Comparison of ENCODE assay signal across 17 cellular contexts in genomic region chr9:27468450-27469110, GRCh38. TPM values are rescaled to one million over a fixed set of nuclear protein-coding genes. Genes with fewer than 3 reads are reported as not detected.
DNase-seq lines count a peak whose midpoint lies in the region; ATAC-seq, FAIRE-seq and TF ChIP-seq lines count a peak whose summit lies in the region.
"Had no signal": no experiment of that assay in that cellular context is flagged by ENCODE, and none has a peak within 500 bp of the region (broad histone marks: within the 10 kb centered on the region; RNA-seq: fewer than 3 reads in every experiment).

No MANE protein-coding gene starts in this region.

- no peak overlapping the region for H2AFZ ChIP-seq in astrocyte (ENCODE audit: low read depth, low read length)

- H3K27me3 Mint-ChIP-seq in astrocyte (ENCODE audit: low read depth, unreplicated experiment) (no peaks in the 10 kb centered on the region), Caco-2 (ENCODE audit: insufficient read depth, unreplicated experiment) (no peaks in the 10 kb centered on the region)
- H3K27me3 Mint-ChIP-seq in naive thymus-derived CD4-positive, alpha-beta T cell: no peaks in the 10 kb centered on the region
- H3K27me3 Mint-ChIP-seq: activated CD8-positive, alpha-beta T cell treated with anti-CD3 and anti-CD28 coated beads for 36 hours had no signal

- no peak for TF ChIP-seq POLR2A in esophagus squamous epithelium (IDR thresholded peaks at IDR 0.05)

- no peak overlapping the region for H3K4me2 ChIP-seq in astrocyte (ENCODE audit: low read length)

- no TSS peak for BruUV-seq in Caco-2 (replicated peaks; lab: Mats Ljungman, UMichigan)

- H3K4me3 Mint-ChIP-seq in astrocyte (ENCODE audit: unreplicated experiment): no peak overlapping the region
- H3K4me3 Mint-ChIP-seq in naive thymus-derived CD4-positive, alpha-beta T cell: no peak overlapping the region
- no peak overlapping the region for H3K4me3 Mint-ChIP-seq in Caco-2 (ENCODE audit: unreplicated experiment)
- H3K4me3 Mint-ChIP-seq: activated CD8-positive, alpha-beta T cell treated with anti-CD3 and anti-CD28 coated beads for 36 hours; natural killer cell treated with Interleukin-12 subunit alpha and Interleukin-12 subunit beta and Interleukin-15 and Interleukin-18, amount 100 ng/mL, for 72 hours had no signal

- H3K4me1 Mint-ChIP-seq in astrocyte (ENCODE audit: low read depth, unreplicated experiment) (peaks cover 4% of the 10 kb centered on the region), Caco-2 (ENCODE audit: low read depth, unreplicated experiment) (no peaks in the 10 kb centered on the region)
- H3K4me1 Mint-ChIP-seq in naive thymus-derived CD4-positive, alpha-beta T cell: peaks cover 0 to 10% (median 0%) of the 10 kb centered on the region in 7 donors

- H3K9me3 Mint-ChIP-seq in astrocyte (ENCODE audit: unreplicated experiment) (no peaks in the 10 kb centered on the region), Caco-2 (ENCODE audit: unreplicated experiment) (no peaks in the 10 kb centered on the region)
- H3K9me3 Mint-ChIP-seq in naive thymus-derived CD4-positive, alpha-beta T cell: peaks cover 0 to 1% (median 0%) of the 10 kb centered on the region in 11 donors
- H3K9me3 Mint-ChIP-seq: activated CD8-positive, alpha-beta T cell treated with anti-CD3 and anti-CD28 coated beads for 36 hours; natural killer cell treated with Interleukin-12 subunit alpha and Interleukin-12 subunit beta and Interleukin-15 and Interleukin-18, amount 100 ng/mL, for 72 hours had no signal

- TF ChIP-seq CTCF in astrocyte (IDR thresholded peaks at IDR 0.05; ENCODE audit: insufficient read depth, low read depth, low read length): no peak
- no peak for TF ChIP-seq CTCF in Caco-2 (IDR thresholded peaks at IDR 0.05; ENCODE audit: insufficient read depth in 1 of 2, low read depth in 1 of 2, low read length in 1 of 2, severe bottlenecking in 1 of 2, unreplicated experiment in 1 of 2)
- TF ChIP-seq CTCF in esophagus squamous epithelium (IDR thresholded peaks at IDR 0.05): no peak

- peak; percentile 60 for ATAC-seq in HG02884 (IDR thresholded peaks at IDR 0.05; ENCODE audit: unreplicated experiment)
- peak; percentile 14 for ATAC-seq in naive thymus-derived CD4-positive, alpha-beta T cell
- no peak for ATAC-seq in Right ventricle myocardium inferior
- ATAC-seq: activated CD8-positive, alpha-beta T cell treated with anti-CD3 and anti-CD28 coated beads for 36 hours; natural killer cell treated with Interleukin-12 subunit alpha and Interleukin-12 subunit beta and Interleukin-15 and Interleukin-18, amount 100 ng/mL, for 72 hours had no signal

- no peak overlapping the region for H3K9ac ChIP-seq in astrocyte (ENCODE audit: low read length)

- no peaks in the 10 kb centered on the region for H3K79me2 ChIP-seq in astrocyte (ENCODE audit: insufficient read depth, low read length)

- no peaks in the 10 kb centered on the region for H3K9me3 ChIP-seq in astrocyte (ENCODE audit: insufficient read depth, low read depth, low read length)
- H3K9me3 ChIP-seq in naive thymus-derived CD4-positive, alpha-beta T cell (ENCODE audit: control insufficient read depth in 2 of 3, low read length in 3 of 3): no peaks in the 10 kb centered on the region
- no peaks in the 10 kb centered on the region for H3K9me3 ChIP-seq in Caco-2
- no peaks in the 10 kb centered on the region for H3K9me3 ChIP-seq in esophagus squamous epithelium

- CTCF ChIA-PET in naive thymus-derived CD4-positive, alpha-beta T cell (lab: Charles Lee): no interaction called here
- CTCF ChIA-PET in Caco-2 (lab: Charles Lee): no interaction called here

- H3K36me3 Mint-ChIP-seq in astrocyte (ENCODE audit: low read depth, unreplicated experiment) (peaks cover 5% of the 10 kb centered on the region), Caco-2 (ENCODE audit: insufficient read depth, unreplicated experiment) (no peaks in the 10 kb centered on the region)
- peaks cover 0 to 11% (median 0%) of the 10 kb centered on the region in 5 donors for H3K36me3 Mint-ChIP-seq in naive thymus-derived CD4-positive, alpha-beta T cell
- H3K36me3 Mint-ChIP-seq: natural killer cell treated with Interleukin-12 subunit alpha and Interleukin-12 subunit beta and Interleukin-15 and Interleukin-18, amount 100 ng/mL, for 72 hours had no signal

- H4K20me1 ChIP-seq in astrocyte (ENCODE audit: insufficient read depth, low read length): no peaks in the 10 kb centered on the region

- POLR2A ChIA-PET in naive thymus-derived CD4-positive, alpha-beta T cell (lab: Charles Lee): no interaction called here
- POLR2A ChIA-PET in Caco-2 (lab: Charles Lee): no interaction called here

- H3K27ac Mint-ChIP-seq in astrocyte (ENCODE audit: unreplicated experiment): no peak overlapping the region
- H3K27ac Mint-ChIP-seq in naive thymus-derived CD4-positive, alpha-beta T cell: no peak overlapping the region
- H3K27ac Mint-ChIP-seq in Caco-2 (ENCODE audit: unreplicated experiment): no peak overlapping the region
- H3K27ac Mint-ChIP-seq: activated CD8-positive, alpha-beta T cell treated with anti-CD3 and anti-CD28 coated beads for 36 hours; natural killer cell treated with Interleukin-12 subunit alpha and Interleukin-12 subunit beta and Interleukin-15 and Interleukin-18, amount 100 ng/mL, for 72 hours had no signal

- H3K27ac ChIP-seq in astrocyte (ENCODE audit: low read depth, low read length): no peak overlapping the region
- H3K27ac ChIP-seq in naive thymus-derived CD4-positive, alpha-beta T cell (ENCODE audit: low read depth, low read length): no peak overlapping the region
- peak overlapping the region in 1 of 4 donors; percentile 3 for H3K27ac ChIP-seq in esophagus squamous epithelium
- H3K27ac ChIP-seq: skin epidermis had no signal

- DNase-seq in CD1c-positive myeloid dendritic cell (ENCODE audit: extremely low spot score) (peak; percentile 32), astrocyte (ENCODE audit: low read depth) (peak; percentile 10), NCI-H1417 (lab: John Stamatoyannopoulos, UW) (no peak), Caco-2 (no peak), Right ventricle myocardium inferior (ENCODE audit: missing footprints) (no peak), esophagus squamous epithelium (lab: John Stamatoyannopoulos, UW) (no peak)
- DNase-seq in naive thymus-derived CD4-positive, alpha-beta T cell: no peak
- DNase-seq: activated CD8-positive, alpha-beta T cell treated with anti-CD3 and anti-CD28 coated beads for 36 hours; activated naive CD4-positive, alpha-beta T cell treated with Interleukin-2 at 50 U/mL for 16 hours; NCI-H1048; NCI-H345 had no signal

- intact Hi-C loops in naive thymus-derived CD4-positive, alpha-beta T cell (cut with micrococcal nuclease): no loop called here
- intact Hi-C loops in Caco-2 (cut with micrococcal nuclease; ENCODE audit: unreplicated experiment): no loop called here
- intact Hi-C loops in Right ventricle myocardium inferior (cut with DNase I): no loop called here
- intact Hi-C loops in esophagus squamous epithelium (cut with DNase I): no loop called here

- peaks cover 4% of the 10 kb centered on the region for H3K4me1 ChIP-seq in astrocyte (ENCODE audit: insufficient read depth, low read length)
- no peaks in the 10 kb centered on the region for H3K4me1 ChIP-seq in naive thymus-derived CD4-positive, alpha-beta T cell (ENCODE audit: control insufficient read depth in 2 of 2, insufficient read depth in 2 of 2, low read length in 2 of 2)
- H3K4me1 ChIP-seq in Caco-2: no peaks in the 10 kb centered on the region
- peaks cover 8 to 45% (median 9%) of the 10 kb centered on the region in 3 donors for H3K4me1 ChIP-seq in esophagus squamous epithelium

- H3K4me3 ChIP-seq in astrocyte (ENCODE audit: insufficient read depth, low read depth, low read length): no peak overlapping the region
- no peak overlapping the region for H3K4me3 ChIP-seq in naive thymus-derived CD4-positive, alpha-beta T cell (ENCODE audit: low read length)
- no peak overlapping the region for H3K4me3 ChIP-seq in Caco-2 (ENCODE audit: low read depth, low read length)
- no peak overlapping the region for H3K4me3 ChIP-seq in esophagus squamous epithelium
- H3K4me3 ChIP-seq: skin epidermis had no signal

- H3K36me3 ChIP-seq in astrocyte (ENCODE audit: insufficient read depth, low read length) (no peaks in the 10 kb centered on the region), Caco-2 (ENCODE audit: control insufficient read depth, insufficient read depth, low read length) (no peaks in the 10 kb centered on the region), esophagus squamous epithelium (no peaks in the 10 kb centered on the region)
- H3K36me3 ChIP-seq in naive thymus-derived CD4-positive, alpha-beta T cell (ENCODE audit: control insufficient read depth in 2 of 3, insufficient read depth in 3 of 3, low read length in 3 of 3): no peaks in the 10 kb centered on the region

- no peak for FAIRE-seq in astrocyte (lab: Jason Lieb, UNC)
- FAIRE-seq: islet of Langerhans had no signal

- 78 to 88% methylated on average over 5 of the region's 5 CpGs for WGBS in esophagus squamous epithelium, 2 donors

- H3K27me3 ChIP-seq in astrocyte (ENCODE audit: insufficient read depth, low read length) (no peaks in the 10 kb centered on the region), Caco-2 (replicated peaks; ENCODE audit: control insufficient read depth, insufficient read depth, low read length) (no peaks in the 10 kb centered on the region), esophagus squamous epithelium (no peaks in the 10 kb centered on the region)
- H3K27me3 ChIP-seq in naive thymus-derived CD4-positive, alpha-beta T cell (ENCODE audit: control insufficient read depth in 2 of 2, insufficient read depth in 2 of 2, low read length in 2 of 2): no peaks in the 10 kb centered on the region

RNA-seq across cellular contexts. Expression of gene IFNK, which starts 55.5 kb away (rescaled TPM):
- total RNA-seq in astrocyte (not detected in 2 replicates), Caco-2 (2022) (not detected in 2 replicates), Right ventricle myocardium inferior (not detected), esophagus squamous epithelium (not detected)
- not detected for total RNA-seq in naive thymus-derived CD4-positive, alpha-beta T cell
- polyA plus RNA-seq in naive thymus-derived CD4-positive, alpha-beta T cell: not detected
- total RNA-seq: activated CD8-positive, alpha-beta T cell treated with anti-CD3 and anti-CD28 coated beads for 36 hours; HT-29; natural killer cell treated with Interleukin-12 subunit alpha and Interleukin-12 subunit beta and Interleukin-15 and Interleukin-18, amount 100 ng/mL, for 72 hours; OCI-LY7 had no signal

Comparison
In these comparisons a context has a peak if more than half of its experiments do, and no peak if none do; other contexts are left out.
1. DNase-seq: peak in CD1c-positive myeloid dendritic cell (single experiment) and astrocyte (single experiment); none in naive thymus-derived CD4-positive, alpha-beta T cell (0 of 9), NCI-H1417 (0 of 3), Caco-2 (0 of 2), Right ventricle myocardium inferior (single experiment) and esophagus squamous epithelium (single experiment).